Comparison of ENCODE assay signal across 21 cellular contexts in genomic region chr17:32157225-32157624, GRCh38. TPM values are rescaled to one million over a fixed set of nuclear protein-coding genes. Genes with fewer than 3 reads are reported as not detected.
DNase-seq lines count a peak whose midpoint lies in the region; ATAC-seq and TF ChIP-seq lines count a peak whose summit lies in the region.
"Had no signal": no experiment of that assay in that cellular context is flagged by ENCODE, and none has a peak within 500 bp of the region (broad histone marks: within the 10 kb centered on the region; RNA-seq: fewer than 3 reads in every experiment).

No MANE protein-coding gene starts in this region.

- H3K27ac Mint-ChIP-seq in WTC11, result no peak overlapping the region; the same call in 1 of the 2 replicates
- H3K27ac Mint-ChIP-seq: activated CD4-positive, alpha-beta T cell treated with anti-CD3 and anti-CD28 coated beads for 36 hours; natural killer cell; stimulated activated memory B cell treated with anti-CD40 and anti-IgM and Interleukin-4, amounts not matched to agents 10 μg/mL and 1 μg/mL and 100 μg/mL, for 72 hours had no signal

- ATAC-seq in WTC11 (no peak), GM21529 (IDR thresholded peaks at IDR 0.05; ENCODE audit: unreplicated experiment) (no peak), omental fat pad (ENCODE audit: low FRiP score) (no peak)
- ATAC-seq: activated CD4-positive, alpha-beta T cell treated with anti-CD3 and anti-CD28 coated beads for 36 hours; natural killer cell; stimulated activated memory B cell treated with anti-CD40 and anti-IgM and Interleukin-4, amounts not matched to agents 10 μg/mL and 1 μg/mL and 100 μg/mL, for 72 hours had no signal

- H3K9me3 ChIP-seq in mammary epithelial cell (replicated peaks; ENCODE audit: insufficient read depth, low read length), result no peaks in the 10 kb centered on the region
- H3K9me3 ChIP-seq: prostate gland, transverse colon had no signal

- no peaks in the 10 kb centered on the region for H3K27me3 ChIP-seq in mammary epithelial cell (ENCODE audit: insufficient read depth, low read length)
- H3K27me3 ChIP-seq: transverse colon had no signal

- dilution Hi-C loops in mammary epithelial cell (cut with HindIII; ENCODE audit: low sequenced_read_pairs), result no loop called here

- no TSS peak for BruUV-seq in mammary epithelial cell (replicated peaks; lab: Mats Ljungman, UMichigan)

- POLR2A ChIA-PET in WTC11 (lab: Charles Lee), result no interaction called here

- H3K4me1 ChIP-seq in mammary epithelial cell (ENCODE audit: insufficient read depth, low read length), result peaks cover 8% of the 10 kb centered on the region

- CTCF ChIA-PET in mammary epithelial cell (lab: Charles Lee; ENCODE audit: low non-redundant PET), result no interaction called here
- CTCF ChIA-PET in WTC11 (lab: Charles Lee), result interaction anchor here (1.3 kb wide), 1 partner anchor 287 kb away, joined by 3 read pairs; the partner anchor contains the start of gene PSMD11

- H3K36me3 ChIP-seq in mammary epithelial cell (ENCODE audit: insufficient read depth, low read length), result peaks cover 2% of the 10 kb centered on the region

- no peak overlapping the region for H3K27ac ChIP-seq in mammary epithelial cell (ENCODE audit: insufficient read depth, low read depth, low read length)
- H3K27ac ChIP-seq: prostate gland, transverse colon had no signal

- peaks cover 34% of the 10 kb centered on the region for H3K36me3 Mint-ChIP-seq in WTC11

- no peak overlapping the region for H3K4me3 ChIP-seq in mammary epithelial cell (replicated peaks in 1 of 3; ENCODE audit: insufficient read depth in 1 of 3, low read depth in 2 of 3, low read length in 3 of 3)
- H3K4me3 ChIP-seq in fibroblast of villous mesenchyme (ENCODE audit: low read depth, low read length), result no peak overlapping the region
- H3K4me3 ChIP-seq: lung, prostate gland, transverse colon had no signal

- no peak overlapping the region for H3K9ac ChIP-seq in mammary epithelial cell (ENCODE audit: insufficient read depth, low read length)

- DNase-seq in T47D (ENCODE audit: low read depth in 1 of 2, low spot score in 1 of 2) (peak; percentile 58 to 98), mammary epithelial cell (no peak), amniotic epithelial cell (ENCODE audit: low read depth) (peak; percentile 95), fibroblast of villous mesenchyme (ENCODE audit: low read depth) (peak; percentile 33), WTC11 (ENCODE audit: low spot score) (no peak), HK-2 (ENCODE audit: unreplicated experiment) (no peak), omental fat pad (ENCODE audit: low spot score) (no peak)
- DNase-seq: activated CD4-positive, alpha-beta T cell treated with anti-CD3 and anti-CD28 coated beads for 36 hours; activated CD8-positive, alpha-beta memory T cell treated with anti-CD3 and anti-CD28 coated beads, Interleukin-2, amount 50 U/mL, for 48 hours; activated naive CD4-positive, alpha-beta T cell treated with Interleukin-2 at 50 U/mL for 16 hours; GOT3; KG1; natural killer cell; SHP77; stimulated activated CD4-positive, alpha-beta T cell treated with anti-CD3 and anti-CD28 coated beads, Interleukin-12 subunit alpha, Interleukin-12 subunit beta, amount 100 ng/mL, for 4 hours; transverse colon had no signal

- H3K4me1 Mint-ChIP-seq in WTC11, result no peaks in the 10 kb centered on the region
- H3K4me1 Mint-ChIP-seq: brain had no signal

- no peak overlapping the region for H3K4me3 Mint-ChIP-seq in WTC11
- H3K4me3 Mint-ChIP-seq: activated CD4-positive, alpha-beta T cell treated with anti-CD3 and anti-CD28 coated beads for 36 hours; brain; natural killer cell; stimulated activated memory B cell treated with anti-CD40 and anti-IgM and Interleukin-4, amounts not matched to agents 10 μg/mL and 1 μg/mL and 100 μg/mL, for 72 hours had no signal

- TF ChIP-seq CTCF in mammary epithelial cell (conservative IDR thresholded peaks at IDR 0.05 in 1 of 2, IDR thresholded peaks at IDR 0.05 in 1 of 2; ENCODE audit: extremely low read depth in 1 of 2, insufficient read depth in 1 of 2, low read depth in 1 of 2, low read length in 2 of 2), result no peak
- TF ChIP-seq CTCF in fibroblast of villous mesenchyme (IDR thresholded peaks at IDR 0.05; ENCODE audit: insufficient read depth, low read depth, low read length), result no peak
- TF ChIP-seq CTCF in WTC11 (IDR thresholded peaks at IDR 0.05), result no peak
- no peak for TF ChIP-seq CTCF in omental fat pad (IDR thresholded peaks at IDR 0.05)

- no peak overlapping the region for H2AFZ ChIP-seq in mammary epithelial cell (ENCODE audit: low read depth, low read length)

- H3K79me2 ChIP-seq in mammary epithelial cell (ENCODE audit: insufficient read depth, low read length), result peaks cover 3% of the 10 kb centered on the region

- intact Hi-C loops in mammary epithelial cell (cut with micrococcal nuclease), result no loop called here

- H3K27me3 Mint-ChIP-seq in WTC11 (ENCODE audit: low read depth), result no peaks in the 10 kb centered on the region
- H3K27me3 Mint-ChIP-seq: activated CD4-positive, alpha-beta T cell treated with anti-CD3 and anti-CD28 coated beads for 36 hours; brain; stimulated activated memory B cell treated with anti-CD40 and anti-IgM and Interleukin-4, amounts not matched to agents 10 μg/mL and 1 μg/mL and 100 μg/mL, for 72 hours had no signal

- no peak overlapping the region for H3K4me2 ChIP-seq in mammary epithelial cell (ENCODE audit: insufficient read depth, low read depth, low read length)

- H4K20me1 ChIP-seq in mammary epithelial cell (ENCODE audit: insufficient read depth, low read length), result no peaks in the 10 kb centered on the region

- WGBS in mammary epithelial cell (ENCODE audit: low coverage, missing lambda C conversion rate), result 65% methylated on average over 4 of the region's 4 CpGs

- in situ Hi-C loops in T47D (cut with HindIII; ENCODE audit: low pct_unique_long_range_greater_than_20kb, low sequenced_read_pairs), result no loop called here
- in situ Hi-C loops in mammary epithelial cell (cut with MboI; ENCODE audit: low sequenced_read_pairs in 2 of 2), result no loop called here

- peaks cover 10% of the 10 kb centered on the region for H3K9me3 Mint-ChIP-seq in WTC11
- H3K9me3 Mint-ChIP-seq: natural killer cell; stimulated activated memory B cell treated with anti-CD40 and anti-IgM and Interleukin-4, amounts not matched to agents 10 μg/mL and 1 μg/mL and 100 μg/mL, for 72 hours had no signal

TF ChIP-seq in WTC11, 78 proteins besides CTCF, POLR2A, EP300 and RAD21 (continues in another document):
- no peak for TF ChIP-seq CREB1 (CRISPR knock-in tag; IDR thresholded peaks at IDR 0.05)
- no peak for TF ChIP-seq AFF4 (CRISPR knock-in tag; IDR thresholded peaks at IDR 0.05; ENCODE audit: borderline replicate concordance)
- TF ChIP-seq GABPB1 (CRISPR knock-in tag; IDR thresholded peaks at IDR 0.05), result no peak
- TF ChIP-seq AR (CRISPR knock-in tag; IDR thresholded peaks at IDR 0.05), result no peak
- no peak for TF ChIP-seq SOX15 (CRISPR knock-in tag; IDR thresholded peaks at IDR 0.05)

RNA-seq across cellular contexts. Expression of gene RHOT1, which starts 14.9 kb away (rescaled TPM):
- 10 to 100 TPM; 20.3 to 28.3 TPM for total RNA-seq in mammary epithelial cell
- 14.7 TPM for polyA plus RNA-seq in mammary epithelial cell
- polyA minus RNA-seq in mammary epithelial cell, result 25.9 TPM
- total RNA-seq in fibroblast of villous mesenchyme, result 29.0 and 48.8 TPM in 2 replicates
- total RNA-seq in WTC11 (2021), result 28.9 to 32.8 TPM (median 32.4 TPM) in 3 replicates
- total RNA-seq in omental fat pad, result 10 to 100 TPM; 32.1 to 55.7 (median 42.6) TPM

Comparison
In these comparisons a context has a peak if more than half of its experiments do, and no peak if none do; other contexts are left out.
1. DNase-seq: peak in T47D (2 of 2), amniotic epithelial cell (single experiment) and fibroblast of villous mesenchyme (single experiment); none in mammary epithelial cell (single experiment), WTC11 (single experiment), HK-2 (single experiment) and omental fat pad (single experiment).